11 cellular contexts compared by ENCODE assay signal in the genomic region with DNA sequence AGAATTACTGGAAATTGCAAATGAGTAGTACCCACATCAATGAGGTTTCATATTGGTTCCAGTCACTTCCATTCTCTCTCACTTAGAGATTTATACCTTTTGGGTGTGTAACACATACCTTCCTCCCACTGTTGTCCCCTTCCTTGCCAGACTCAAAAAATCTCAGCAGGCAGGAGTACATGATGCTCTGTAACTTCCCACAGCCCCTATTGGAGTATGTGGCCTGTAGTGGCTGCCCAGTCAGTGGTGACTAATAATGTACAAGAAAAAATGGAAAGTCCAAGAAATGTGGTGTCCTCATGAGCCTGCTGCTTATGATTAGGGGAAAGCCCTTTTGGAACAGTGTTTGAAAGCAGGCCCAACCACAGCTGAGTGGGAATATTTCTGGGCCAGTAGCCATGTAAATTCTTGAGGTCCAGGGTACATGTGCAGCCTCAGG.
A peak's percentile ranks its signal among the peaks of the same experiment; 100 is the strongest.
DNase-seq lines count a peak whose midpoint lies in the region; ATAC-seq and TF ChIP-seq lines count a peak whose summit lies in the region.
"Had no signal": no experiment of that assay in that cellular context is flagged by ENCODE, and none has a peak within 500 bp of the region (broad histone marks: within the 10 kb centered on the region; RNA-seq: fewer than 3 reads in every experiment).

No MANE protein-coding gene starts in this region.

- ATAC-seq in SK-N-SH treated with all-trans-retinoic acid at 6 μM for 48 hours (peak; percentile 97), HG03095 (IDR thresholded peaks at IDR 0.05; ENCODE audit: unreplicated experiment) (no peak), HG02678 (IDR thresholded peaks at IDR 0.05; ENCODE audit: unreplicated experiment) (no peak)
- ATAC-seq in stimulated activated memory B cell treated with anti-CD40 and anti-IgM and Interleukin-4, amounts not matched to agents 10 μg/mL and 1 μg/mL and 100 μg/mL, for 72 hours: peak; percentile 53
- ATAC-seq: left colon had no signal

- H3K9me3 Mint-ChIP-seq in activated naive CD4-positive, alpha-beta T cell treated with anti-CD3 and anti-CD28 coated beads, Interleukin-2, amount 10 ng/mL, durations not matched to agents 7 days and 5 days: no peaks in the 10 kb centered on the region
- peaks cover 3% of the 10 kb centered on the region for H3K9me3 Mint-ChIP-seq in stimulated activated memory B cell treated with anti-CD40 and anti-IgM and Interleukin-4, amounts not matched to agents 10 μg/mL and 1 μg/mL and 100 μg/mL, for 72 hours

- no peaks in the 10 kb centered on the region for H3K27me3 Mint-ChIP-seq in activated naive CD4-positive, alpha-beta T cell treated with anti-CD3 and anti-CD28 coated beads, Interleukin-2, amount 10 ng/mL, durations not matched to agents 7 days and 5 days
- no peaks in the 10 kb centered on the region for H3K27me3 Mint-ChIP-seq in stimulated activated memory B cell treated with anti-CD40 and anti-IgM and Interleukin-4, amounts not matched to agents 10 μg/mL and 1 μg/mL and 100 μg/mL, for 72 hours
- H3K27me3 Mint-ChIP-seq: CD4-positive, CD25-positive, alpha-beta regulatory T cell had no signal

- DNase-seq in activated naive CD4-positive, alpha-beta T cell treated with anti-CD3 and anti-CD28 coated beads, Interleukin-2, amount 10 ng/mL, durations not matched to agents 7 days and 5 days: no peak
- no peak for DNase-seq in activated naive CD4-positive, alpha-beta T cell treated with Interleukin-2 at 50 U/mL for 16 hours
- peak; percentile 92 for DNase-seq in fibroblast of villous mesenchyme (ENCODE audit: low read depth)
- DNase-seq in SIG-M5 treated with dmso at 0.1 percent for 504 hours (lab: John Stamatoyannopoulos, UW; ENCODE audit: unreplicated experiment): no peak
- DNase-seq: left colon, NCI-H2107 had no signal

- H3K4me3 Mint-ChIP-seq in activated naive CD4-positive, alpha-beta T cell treated with anti-CD3 and anti-CD28 coated beads, Interleukin-2, amount 10 ng/mL, durations not matched to agents 7 days and 5 days: no peak overlapping the region
- no peak overlapping the region for H3K4me3 Mint-ChIP-seq in stimulated activated memory B cell treated with anti-CD40 and anti-IgM and Interleukin-4, amounts not matched to agents 10 μg/mL and 1 μg/mL and 100 μg/mL, for 72 hours
- H3K4me3 Mint-ChIP-seq: CD4-positive, CD25-positive, alpha-beta regulatory T cell had no signal

- CTCF ChIA-PET in activated naive CD4-positive, alpha-beta T cell treated with anti-CD3 and anti-CD28 coated beads, Interleukin-2, amount 10 ng/mL, durations not matched to agents 7 days and 5 days (lab: Charles Lee): no interaction called here

- peak overlapping the region; percentile 66 for H3K27ac Mint-ChIP-seq in activated naive CD4-positive, alpha-beta T cell treated with anti-CD3 and anti-CD28 coated beads, Interleukin-2, amount 10 ng/mL, durations not matched to agents 7 days and 5 days
- no peak overlapping the region for H3K27ac Mint-ChIP-seq in stimulated activated memory B cell treated with anti-CD40 and anti-IgM and Interleukin-4, amounts not matched to agents 10 μg/mL and 1 μg/mL and 100 μg/mL, for 72 hours
- H3K27ac Mint-ChIP-seq: CD4-positive, CD25-positive, alpha-beta regulatory T cell had no signal

- peaks cover 9% of the 10 kb centered on the region for H3K36me3 Mint-ChIP-seq in activated naive CD4-positive, alpha-beta T cell treated with anti-CD3 and anti-CD28 coated beads, Interleukin-2, amount 10 ng/mL, durations not matched to agents 7 days and 5 days
- H3K36me3 Mint-ChIP-seq in stimulated activated memory B cell treated with anti-CD40 and anti-IgM and Interleukin-4, amounts not matched to agents 10 μg/mL and 1 μg/mL and 100 μg/mL, for 72 hours: peaks cover 69% of the 10 kb centered on the region

- H3K4me3 ChIP-seq in fibroblast of villous mesenchyme (ENCODE audit: low read depth, low read length): no peak overlapping the region

- H3K4me1 Mint-ChIP-seq in activated naive CD4-positive, alpha-beta T cell treated with anti-CD3 and anti-CD28 coated beads, Interleukin-2, amount 10 ng/mL, durations not matched to agents 7 days and 5 days: peaks cover 31% of the 10 kb centered on the region
- H3K4me1 Mint-ChIP-seq in stimulated activated memory B cell treated with anti-CD40 and anti-IgM and Interleukin-4, amounts not matched to agents 10 μg/mL and 1 μg/mL and 100 μg/mL, for 72 hours: peaks cover 15% of the 10 kb centered on the region

- TF ChIP-seq CTCF in fibroblast of villous mesenchyme (IDR thresholded peaks at IDR 0.05; ENCODE audit: insufficient read depth, low read depth, low read length): no peak

TF ChIP-seq in SK-N-SH treated with all-trans-retinoic acid at 6 μM for 48 hours, 23 proteins besides CTCF, POLR2A, EP300 and RAD21:
- TF ChIP-seq TSHZ2 (CRISPR knock-in tag; IDR thresholded peaks at IDR 0.05): no peak
- no peak for TF ChIP-seq CSDC2 (CRISPR knock-in tag; IDR thresholded peaks at IDR 0.05)
- no peak for TF ChIP-seq TOX (CRISPR knock-in tag; IDR thresholded peaks at IDR 0.05; ENCODE audit: borderline replicate concordance)
- TF ChIP-seq, protein P1, sequence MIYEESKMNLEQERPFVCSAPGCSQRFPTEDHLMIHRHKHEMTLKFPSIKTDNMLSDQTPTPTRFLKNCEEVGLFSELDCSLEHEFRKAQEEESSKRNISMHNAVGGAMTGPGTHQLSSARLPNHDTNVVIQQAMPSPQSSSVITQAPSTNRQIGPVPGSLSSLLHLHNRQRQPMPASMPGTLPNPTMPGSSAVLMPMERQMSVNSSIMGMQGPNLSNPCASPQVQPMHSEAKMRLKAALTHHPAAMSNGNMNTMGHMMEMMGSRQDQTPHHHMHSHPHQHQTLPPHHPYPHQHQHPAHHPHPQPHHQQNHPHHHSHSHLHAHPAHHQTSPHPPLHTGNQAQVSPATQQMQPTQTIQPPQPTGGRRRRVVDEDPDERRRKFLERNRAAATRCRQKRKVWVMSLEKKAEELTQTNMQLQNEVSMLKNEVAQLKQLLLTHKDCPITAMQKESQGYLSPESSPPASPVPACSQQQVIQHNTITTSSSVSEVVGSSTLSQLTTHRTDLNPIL (CRISPR knock-in tag; IDR thresholded peaks at IDR 0.05; ENCODE audit: low read depth): no peak
- no peak for TF ChIP-seq PPARA (CRISPR knock-in tag; IDR thresholded peaks at IDR 0.05; ENCODE audit: borderline replicate concordance)
- TF ChIP-seq ZFP3 (CRISPR knock-in tag; IDR thresholded peaks at IDR 0.05): no peak
- TF ChIP-seq GLIS3 (CRISPR knock-in tag; IDR thresholded peaks at IDR 0.05): no peak
- TF ChIP-seq SNAI2 (CRISPR knock-in tag; IDR thresholded peaks at IDR 0.05): no peak
- TF ChIP-seq OSR1 (CRISPR knock-in tag; IDR thresholded peaks at IDR 0.05): no peak
- no peak for TF ChIP-seq ZFP30 (CRISPR knock-in tag; IDR thresholded peaks at IDR 0.05)
- TF ChIP-seq BACH2 (CRISPR knock-in tag; IDR thresholded peaks at IDR 0.05; ENCODE audit: borderline replicate concordance): no peak
- no peak for TF ChIP-seq ZNF8 (CRISPR knock-in tag; IDR thresholded peaks at IDR 0.05)
- TF ChIP-seq, protein P2, sequence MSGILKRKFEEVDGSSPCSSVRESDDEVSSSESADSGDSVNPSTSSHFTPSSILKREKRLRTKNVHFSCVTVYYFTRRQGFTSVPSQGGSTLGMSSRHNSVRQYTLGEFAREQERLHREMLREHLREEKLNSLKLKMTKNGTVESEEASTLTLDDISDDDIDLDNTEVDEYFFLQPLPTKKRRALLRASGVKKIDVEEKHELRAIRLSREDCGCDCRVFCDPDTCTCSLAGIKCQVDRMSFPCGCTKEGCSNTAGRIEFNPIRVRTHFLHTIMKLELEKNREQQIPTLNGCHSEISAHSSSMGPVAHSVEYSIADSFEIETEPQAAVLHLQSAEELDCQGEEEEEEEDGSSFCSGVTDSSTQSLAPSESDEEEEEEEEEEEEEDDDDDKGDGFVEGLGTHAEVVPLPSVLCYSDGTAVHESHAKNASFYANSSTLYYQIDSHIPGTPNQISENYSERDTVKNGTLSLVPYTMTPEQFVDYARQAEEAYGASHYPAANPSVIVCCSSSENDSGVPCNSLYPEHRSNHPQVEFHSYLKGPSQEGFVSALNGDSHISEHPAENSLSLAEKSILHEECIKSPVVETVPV (CRISPR knock-in tag; IDR thresholded peaks at IDR 0.05): no peak

Comparison
In these comparisons a context has a peak if more than half of its experiments do, and no peak if none do; other contexts are left out.
1. ATAC-seq: peak in SK-N-SH treated with all-trans-retinoic acid at 6 μM for 48 hours (single experiment) and stimulated activated memory B cell treated with anti-CD40 and anti-IgM and Interleukin-4, amounts not matched to agents 10 μg/mL and 1 μg/mL and 100 μg/mL, for 72 hours (single experiment); none in HG03095 (single experiment) and HG02678 (single experiment).